In the genomic region with DNA sequence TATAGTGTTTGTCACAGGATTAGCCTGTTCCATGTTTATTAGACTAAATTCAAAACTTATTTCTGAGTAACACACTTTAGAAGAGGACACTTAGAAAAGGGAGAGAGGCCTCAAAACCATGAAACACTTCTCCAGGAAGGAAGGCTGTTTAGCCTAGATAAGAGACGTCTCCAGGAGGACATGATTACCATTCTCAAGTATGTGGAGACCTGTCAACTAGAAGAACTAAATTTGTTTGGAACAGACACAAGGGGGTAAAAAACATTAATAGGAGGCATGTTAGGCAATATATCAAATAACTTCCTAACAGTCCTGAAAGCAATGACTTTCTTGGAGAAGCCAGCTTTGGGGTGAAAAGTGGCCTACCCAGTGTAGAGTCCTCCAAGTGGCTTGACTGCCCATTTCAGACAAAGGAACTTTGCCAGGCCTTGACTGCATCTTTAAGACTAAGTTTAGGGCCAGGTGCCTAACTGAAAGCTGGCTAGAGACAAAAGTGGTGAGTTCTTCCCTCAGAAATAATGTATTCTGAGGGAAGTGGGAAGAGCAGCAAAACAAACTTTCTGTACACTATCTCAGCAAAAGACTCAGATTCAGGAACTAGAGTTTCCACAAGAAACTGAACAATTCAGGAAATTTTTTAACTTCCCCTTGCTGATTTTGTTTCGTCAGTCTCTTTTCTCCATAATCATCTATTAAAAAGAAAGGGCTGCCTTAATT, we compare ENCODE assay signal across 12 cellular contexts. TPM values are rescaled to one million over a fixed set of nuclear protein-coding genes. Genes with fewer than 3 reads are reported as not detected.
DNase-seq lines count a peak whose midpoint lies in the region; ATAC-seq and TF ChIP-seq lines count a peak whose summit lies in the region.
"Had no signal": no experiment of that assay in that cellular context is flagged by ENCODE, and none has a peak within 500 bp of the region (broad histone marks: within the 10 kb centered on the region; RNA-seq: fewer than 3 reads in every experiment).

No MANE protein-coding gene starts in this region.

- H3K27ac ChIP-seq in prostate gland: no peak overlapping the region

- H3K9me3 Mint-ChIP-seq in dendritic cell treated with granulocyte-macrophage colony-stimulating factor and Interleukin-4, amounts not matched to agents 40 ng/mL and 50 ng/mL, for 4 days: no peaks in the 10 kb centered on the region
- H3K9me3 Mint-ChIP-seq in naive B cell: no peaks in the 10 kb centered on the region
- H3K9me3 Mint-ChIP-seq: activated naive CD4-positive, alpha-beta T cell treated with anti-CD3 and anti-CD28 coated beads, Interleukin-2, amount 50 U/mL, for 72 hours had no signal

- no peak for TF ChIP-seq CTCF in prostate gland (IDR thresholded peaks at IDR 0.05)

- H3K4me1 ChIP-seq in prostate gland (replicated peaks): no peaks in the 10 kb centered on the region

- no peak for ATAC-seq in naive B cell (ENCODE audit: low read depth in 2 of 2)
- no peak for ATAC-seq in HG03196 (IDR thresholded peaks at IDR 0.05; ENCODE audit: unreplicated experiment)
- ATAC-seq: activated naive CD4-positive, alpha-beta T cell treated with anti-CD3 and anti-CD28 coated beads, Interleukin-2, amount 50 U/mL, for 72 hours had no signal

- WGBS in prostate gland: 65% methylated on average over 2 of the region's 2 CpGs

- no peaks in the 10 kb centered on the region for H3K27me3 Mint-ChIP-seq in dendritic cell treated with granulocyte-macrophage colony-stimulating factor and Interleukin-4, amounts not matched to agents 40 ng/mL and 50 ng/mL, for 4 days
- H3K27me3 Mint-ChIP-seq in naive B cell: no peaks in the 10 kb centered on the region

- TF ChIP-seq POLR2A in prostate gland (IDR thresholded peaks at IDR 0.05): no peak

- intact Hi-C loops in dendritic cell treated with granulocyte-macrophage colony-stimulating factor and Interleukin-4, amounts not matched to agents 40 ng/mL and 50 ng/mL, for 4 days (cut with micrococcal nuclease): no loop called here
- intact Hi-C loops in prostate gland (cut with DNase I): no loop called here

- peaks cover 45% of the 10 kb centered on the region for H3K36me3 Mint-ChIP-seq in dendritic cell treated with granulocyte-macrophage colony-stimulating factor and Interleukin-4, amounts not matched to agents 40 ng/mL and 50 ng/mL, for 4 days (ENCODE audit: low read depth)
- peaks cover 0 to 7% of the 10 kb centered on the region in 2 donors for H3K36me3 Mint-ChIP-seq in naive B cell

- peak overlapping the region; percentile 94 for H3K27ac Mint-ChIP-seq in dendritic cell treated with granulocyte-macrophage colony-stimulating factor and Interleukin-4, amounts not matched to agents 40 ng/mL and 50 ng/mL, for 4 days
- H3K27ac Mint-ChIP-seq in naive B cell: peak overlapping the region; percentile 2 to 47 (median 29)

- H3K4me1 Mint-ChIP-seq in dendritic cell treated with granulocyte-macrophage colony-stimulating factor and Interleukin-4, amounts not matched to agents 40 ng/mL and 50 ng/mL, for 4 days (ENCODE audit: low read depth): peaks cover 64% of the 10 kb centered on the region
- peaks cover 27 to 48% (median 33%) of the 10 kb centered on the region in 3 donors for H3K4me1 Mint-ChIP-seq in naive B cell

- H3K27me3 ChIP-seq in prostate gland (replicated peaks; ENCODE audit: insufficient read depth): no peaks in the 10 kb centered on the region

- H3K4me3 ChIP-seq in prostate gland: no peak overlapping the region

- H3K9me3 ChIP-seq in prostate gland: no peaks in the 10 kb centered on the region

- peak overlapping the region; percentile 69 for H3K4me3 Mint-ChIP-seq in dendritic cell treated with granulocyte-macrophage colony-stimulating factor and Interleukin-4, amounts not matched to agents 40 ng/mL and 50 ng/mL, for 4 days
- peak overlapping the region in 1 of 8 donors; percentile 25 for H3K4me3 Mint-ChIP-seq in naive B cell

- H3K36me3 ChIP-seq in prostate gland: no peaks in the 10 kb centered on the region

- peak; percentile 81 for DNase-seq in CD1c-positive myeloid dendritic cell (ENCODE audit: extremely low spot score)
- peak; percentile 46 to 57 for DNase-seq in Kasumi-1 (lab: John Stamatoyannopoulos, UW)
- no peak for DNase-seq in naive B cell
- DNase-seq in KG1 (lab: John Stamatoyannopoulos, UW): no peak
- no peak for DNase-seq in NCI-H187 (lab: John Stamatoyannopoulos, UW)
- DNase-seq in prostate gland (ENCODE audit: low spot score): no peak
- DNase-seq: DND-41; NCI-H69; stimulated activated CD4-positive, alpha-beta T cell treated with anti-CD3 and anti-CD28 coated beads, Interleukin-4, amount 100 ng/mL, for 1 hour had no signal

RNA-seq across cellular contexts. Expression of a gene that starts 11.8 kb away (rescaled TPM):
- polyA plus RNA-seq in naive B cell (ENCODE audit: low read depth in 6 of 6): 100 to 1,000 TPM; 145 to 251 (median 154) TPM
- total RNA-seq in prostate gland: 100 to 1,000 TPM; 131 to 434 TPM

RNA-seq across cellular contexts. Expression of a gene that starts 27.5 kb away (rescaled TPM):
- not detected for polyA plus RNA-seq in naive B cell (ENCODE audit: low read depth in 6 of 6)
- total RNA-seq in prostate gland: 1,000 to 10,000 TPM; 1,381 to 2,749 TPM
- total RNA-seq: activated naive CD4-positive, alpha-beta T cell treated with anti-CD3 and anti-CD28 coated beads, Interleukin-2, amount 50 U/mL, for 72 hours had no signal

RNA-seq across cellular contexts. Expression of a gene that starts 46.3 kb away (rescaled TPM):
- polyA plus RNA-seq in naive B cell (ENCODE audit: low read depth in 6 of 6): 10 to 100 TPM; 45.0 to 60.0 (median 53.9) TPM
- total RNA-seq in prostate gland: 10 to 100 TPM; 60.8 to 93.5 TPM

Comparison
In these comparisons a context has a peak if more than half of its experiments do, and no peak if none do; other contexts are left out.
1. DNase-seq: peak in CD1c-positive myeloid dendritic cell (single experiment) and Kasumi-1 (2 of 2); none in naive B cell (single experiment), KG1 (single experiment), NCI-H187 (0 of 2) and prostate gland (single experiment).